In the genomic region with DNA sequence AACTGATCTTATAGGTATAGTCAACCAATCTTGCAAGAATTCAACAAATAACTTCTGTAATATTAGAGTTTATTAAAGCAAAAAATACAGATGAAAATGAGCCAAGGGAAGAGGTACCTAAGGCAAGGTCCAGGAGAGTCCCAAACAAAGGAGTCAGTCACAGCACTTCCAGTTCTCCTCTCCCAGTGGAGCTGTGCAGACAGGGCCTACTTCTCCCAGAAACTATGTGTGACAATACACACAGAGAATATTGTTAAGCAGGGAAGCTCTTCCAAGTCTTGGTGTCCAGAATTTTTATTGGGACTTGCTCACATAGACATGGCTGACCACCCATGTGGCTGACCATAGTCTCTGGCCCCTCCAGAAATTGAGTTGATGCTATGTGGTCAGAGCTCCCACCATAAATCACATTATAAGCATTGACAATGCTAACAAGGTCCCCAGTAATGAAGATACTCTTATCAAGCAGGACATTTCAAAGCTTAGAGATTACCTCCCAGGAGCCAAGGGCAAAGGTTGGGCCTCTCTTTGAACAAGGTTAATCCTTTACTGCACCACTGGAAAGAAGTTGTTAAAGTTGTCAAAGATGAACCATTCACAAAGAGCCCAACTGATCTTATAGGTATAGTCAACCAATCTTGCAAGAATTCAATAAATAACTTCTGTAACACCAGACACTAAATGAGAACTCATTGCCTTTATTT, we compare ENCODE assay signal across 1 cellular context.
TF ChIP-seq lines count a peak whose summit lies in the region.

No MANE protein-coding gene starts in this region.

TF ChIP-seq in HepG2, 621 proteins besides CTCF, POLR2A, EP300 and RAD21 (continues in another document):
- TF ChIP-seq SOX6 (IDR thresholded peaks at IDR 0.05) = no peak
- TF ChIP-seq SOX6 (CRISPR knock-in tag; IDR thresholded peaks at IDR 0.05) = peak; percentile 15; the same call in 1 of the 2 replicates
- TF ChIP-seq MZF1 (CRISPR knock-in tag; IDR thresholded peaks at IDR 0.05; ENCODE audit: borderline replicate concordance) = no peak
- TF ChIP-seq, protein P1, sequence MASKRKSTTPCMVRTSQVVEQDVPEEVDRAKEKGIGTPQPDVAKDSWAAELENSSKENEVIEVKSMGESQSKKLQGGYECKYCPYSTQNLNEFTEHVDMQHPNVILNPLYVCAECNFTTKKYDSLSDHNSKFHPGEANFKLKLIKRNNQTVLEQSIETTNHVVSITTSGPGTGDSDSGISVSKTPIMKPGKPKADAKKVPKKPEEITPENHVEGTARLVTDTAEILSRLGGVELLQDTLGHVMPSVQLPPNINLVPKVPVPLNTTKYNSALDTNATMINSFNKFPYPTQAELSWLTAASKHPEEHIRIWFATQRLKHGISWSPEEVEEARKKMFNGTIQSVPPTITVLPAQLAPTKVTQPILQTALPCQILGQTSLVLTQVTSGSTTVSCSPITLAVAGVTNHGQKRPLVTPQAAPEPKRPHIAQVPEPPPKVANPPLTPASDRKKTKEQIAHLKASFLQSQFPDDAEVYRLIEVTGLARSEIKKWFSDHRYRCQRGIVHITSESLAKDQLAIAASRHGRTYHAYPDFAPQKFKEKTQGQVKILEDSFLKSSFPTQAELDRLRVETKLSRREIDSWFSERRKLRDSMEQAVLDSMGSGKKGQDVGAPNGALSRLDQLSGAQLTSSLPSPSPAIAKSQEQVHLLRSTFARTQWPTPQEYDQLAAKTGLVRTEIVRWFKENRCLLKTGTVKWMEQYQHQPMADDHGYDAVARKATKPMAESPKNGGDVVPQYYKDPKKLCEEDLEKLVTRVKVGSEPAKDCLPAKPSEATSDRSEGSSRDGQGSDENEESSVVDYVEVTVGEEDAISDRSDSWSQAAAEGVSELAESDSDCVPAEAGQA (IDR thresholded peaks at IDR 0.05; ENCODE audit: low read depth) = no peak
- TF ChIP-seq, protein P1 (CRISPR knock-in tag; IDR thresholded peaks at IDR 0.05; ENCODE audit: borderline replicate concordance) = no peak
- TF ChIP-seq, protein P2, sequence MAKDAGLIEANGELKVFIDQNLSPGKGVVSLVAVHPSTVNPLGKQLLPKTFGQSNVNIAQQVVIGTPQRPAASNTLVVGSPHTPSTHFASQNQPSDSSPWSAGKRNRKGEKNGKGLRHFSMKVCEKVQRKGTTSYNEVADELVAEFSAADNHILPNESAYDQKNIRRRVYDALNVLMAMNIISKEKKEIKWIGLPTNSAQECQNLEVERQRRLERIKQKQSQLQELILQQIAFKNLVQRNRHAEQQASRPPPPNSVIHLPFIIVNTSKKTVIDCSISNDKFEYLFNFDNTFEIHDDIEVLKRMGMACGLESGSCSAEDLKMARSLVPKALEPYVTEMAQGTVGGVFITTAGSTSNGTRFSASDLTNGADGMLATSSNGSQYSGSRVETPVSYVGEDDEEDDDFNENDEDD (CRISPR knock-in tag; IDR thresholded peaks at IDR 0.05; ENCODE audit: borderline replicate concordance) = no peak
- TF ChIP-seq RBAK (CRISPR knock-in tag; IDR thresholded peaks at IDR 0.05) = no peak
- TF ChIP-seq, protein P3, sequence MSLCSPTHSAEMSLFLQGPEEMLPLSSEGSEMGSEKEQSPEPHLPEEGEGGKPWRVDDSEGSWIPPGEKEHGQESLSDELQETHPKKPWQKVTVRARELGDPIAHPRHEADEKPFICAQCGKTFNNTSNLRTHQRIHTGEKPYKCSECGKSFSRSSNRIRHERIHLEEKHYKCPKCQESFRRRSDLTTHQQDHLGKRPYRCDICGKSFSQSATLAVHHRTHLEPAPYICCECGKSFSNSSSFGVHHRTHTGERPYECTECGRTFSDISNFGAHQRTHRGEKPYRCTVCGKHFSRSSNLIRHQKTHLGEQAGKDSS (CRISPR knock-in tag; IDR thresholded peaks at IDR 0.05; ENCODE audit: borderline replicate concordance, low read depth) = no peak
- no peak for TF ChIP-seq ZNF343 (CRISPR knock-in tag; IDR thresholded peaks at IDR 0.05)
- TF ChIP-seq ESRRA (CRISPR knock-in tag; IDR thresholded peaks at IDR 0.05; ENCODE audit: low read depth) = no peak
- peak; percentile 57 for TF ChIP-seq HNF4A (CRISPR knock-in tag; IDR thresholded peaks at IDR 0.05)
- TF ChIP-seq, protein P4, sequence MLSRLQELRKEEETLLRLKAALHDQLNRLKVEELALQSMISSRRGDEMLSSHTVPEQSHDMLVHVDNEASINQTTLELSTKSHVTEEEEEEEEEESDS (CRISPR knock-in tag; IDR thresholded peaks at IDR 0.05; ENCODE audit: borderline replicate concordance) = no peak
- no peak for TF ChIP-seq FOXP4 (CRISPR knock-in tag; IDR thresholded peaks at IDR 0.05)
- no peak for TF ChIP-seq ATF7-NPFF (CRISPR knock-in tag; IDR thresholded peaks at IDR 0.05; ENCODE audit: low read depth)
- TF ChIP-seq ZNF557 (CRISPR knock-in tag; IDR thresholded peaks at IDR 0.05) = no peak
- peak; percentile 28; the same call in 1 of the 2 replicates for TF ChIP-seq NR2F6 (IDR thresholded peaks at IDR 0.05)
- no peak for TF ChIP-seq NR2F6 (CRISPR knock-in tag; IDR thresholded peaks at IDR 0.05)
- no peak for TF ChIP-seq BHLHE40 (IDR thresholded peaks at IDR 0.05; ENCODE audit: low read length)
- TF ChIP-seq ZNF441 (CRISPR knock-in tag; IDR thresholded peaks at IDR 0.05; ENCODE audit: borderline replicate concordance) = no peak
- TF ChIP-seq ZBTB21 (CRISPR knock-in tag; IDR thresholded peaks at IDR 0.05) = no peak
- TF ChIP-seq, protein P5, sequence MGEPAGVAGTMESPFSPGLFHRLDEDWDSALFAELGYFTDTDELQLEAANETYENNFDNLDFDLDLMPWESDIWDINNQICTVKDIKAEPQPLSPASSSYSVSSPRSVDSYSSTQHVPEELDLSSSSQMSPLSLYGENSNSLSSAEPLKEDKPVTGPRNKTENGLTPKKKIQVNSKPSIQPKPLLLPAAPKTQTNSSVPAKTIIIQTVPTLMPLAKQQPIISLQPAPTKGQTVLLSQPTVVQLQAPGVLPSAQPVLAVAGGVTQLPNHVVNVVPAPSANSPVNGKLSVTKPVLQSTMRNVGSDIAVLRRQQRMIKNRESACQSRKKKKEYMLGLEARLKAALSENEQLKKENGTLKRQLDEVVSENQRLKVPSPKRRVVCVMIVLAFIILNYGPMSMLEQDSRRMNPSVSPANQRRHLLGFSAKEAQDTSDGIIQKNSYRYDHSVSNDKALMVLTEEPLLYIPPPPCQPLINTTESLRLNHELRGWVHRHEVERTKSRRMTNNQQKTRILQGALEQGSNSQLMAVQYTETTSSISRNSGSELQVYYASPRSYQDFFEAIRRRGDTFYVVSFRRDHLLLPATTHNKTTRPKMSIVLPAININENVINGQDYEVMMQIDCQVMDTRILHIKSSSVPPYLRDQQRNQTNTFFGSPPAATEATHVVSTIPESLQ (CRISPR knock-in tag; conservative IDR thresholded peaks at IDR 0.05) = no peak
- peak; percentile 38; the same call in 1 of the 2 replicates for TF ChIP-seq HNF4G (IDR thresholded peaks at IDR 0.05; ENCODE audit: borderline replicate concordance, low read depth, low read length)
- TF ChIP-seq HNF4G (CRISPR knock-in tag; IDR thresholded peaks at IDR 0.05; ENCODE audit: borderline replicate concordance, low read depth) = no peak
- TF ChIP-seq ZNF781 (CRISPR knock-in tag; IDR thresholded peaks at IDR 0.05; ENCODE audit: borderline replicate concordance, not compliant biosample characterization) = no peak
- TF ChIP-seq RAD51 (IDR thresholded peaks at IDR 0.05; ENCODE audit: borderline replicate concordance) = no peak
- no peak for TF ChIP-seq NFIB (CRISPR knock-in tag; IDR thresholded peaks at IDR 0.05; ENCODE audit: borderline replicate concordance)
- TF ChIP-seq NFE2 (CRISPR knock-in tag; IDR thresholded peaks at IDR 0.05) = no peak
- no peak for TF ChIP-seq FOXK2 (IDR thresholded peaks at IDR 0.05)
- TF ChIP-seq CHD2 (IDR thresholded peaks at IDR 0.05; ENCODE audit: low read depth, low read length) = no peak
- TF ChIP-seq THYN1 (CRISPR knock-in tag; IDR thresholded peaks at IDR 0.05; ENCODE audit: borderline replicate concordance, low read depth) = no peak
- TF ChIP-seq, protein P6, sequence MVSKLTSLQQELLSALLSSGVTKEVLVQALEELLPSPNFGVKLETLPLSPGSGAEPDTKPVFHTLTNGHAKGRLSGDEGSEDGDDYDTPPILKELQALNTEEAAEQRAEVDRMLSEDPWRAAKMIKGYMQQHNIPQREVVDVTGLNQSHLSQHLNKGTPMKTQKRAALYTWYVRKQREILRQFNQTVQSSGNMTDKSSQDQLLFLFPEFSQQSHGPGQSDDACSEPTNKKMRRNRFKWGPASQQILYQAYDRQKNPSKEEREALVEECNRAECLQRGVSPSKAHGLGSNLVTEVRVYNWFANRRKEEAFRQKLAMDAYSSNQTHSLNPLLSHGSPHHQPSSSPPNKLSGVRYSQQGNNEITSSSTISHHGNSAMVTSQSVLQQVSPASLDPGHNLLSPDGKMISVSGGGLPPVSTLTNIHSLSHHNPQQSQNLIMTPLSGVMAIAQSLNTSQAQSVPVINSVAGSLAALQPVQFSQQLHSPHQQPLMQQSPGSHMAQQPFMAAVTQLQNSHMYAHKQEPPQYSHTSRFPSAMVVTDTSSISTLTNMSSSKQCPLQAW (CRISPR knock-in tag; IDR thresholded peaks at IDR 0.05) = no peak
- no peak for TF ChIP-seq SIX4 (CRISPR knock-in tag; IDR thresholded peaks at IDR 0.05)
- no peak for TF ChIP-seq SNRNP70 (IDR thresholded peaks at IDR 0.05; ENCODE audit: low read depth, low read length)
- peak; percentile 38; the same call in 1 of the 2 replicates for TF ChIP-seq TCF7 (IDR thresholded peaks at IDR 0.05; ENCODE audit: low read depth)
- TF ChIP-seq ZNF513 (CRISPR knock-in tag; conservative IDR thresholded peaks at IDR 0.05) = no peak
- TF ChIP-seq, protein P7, sequence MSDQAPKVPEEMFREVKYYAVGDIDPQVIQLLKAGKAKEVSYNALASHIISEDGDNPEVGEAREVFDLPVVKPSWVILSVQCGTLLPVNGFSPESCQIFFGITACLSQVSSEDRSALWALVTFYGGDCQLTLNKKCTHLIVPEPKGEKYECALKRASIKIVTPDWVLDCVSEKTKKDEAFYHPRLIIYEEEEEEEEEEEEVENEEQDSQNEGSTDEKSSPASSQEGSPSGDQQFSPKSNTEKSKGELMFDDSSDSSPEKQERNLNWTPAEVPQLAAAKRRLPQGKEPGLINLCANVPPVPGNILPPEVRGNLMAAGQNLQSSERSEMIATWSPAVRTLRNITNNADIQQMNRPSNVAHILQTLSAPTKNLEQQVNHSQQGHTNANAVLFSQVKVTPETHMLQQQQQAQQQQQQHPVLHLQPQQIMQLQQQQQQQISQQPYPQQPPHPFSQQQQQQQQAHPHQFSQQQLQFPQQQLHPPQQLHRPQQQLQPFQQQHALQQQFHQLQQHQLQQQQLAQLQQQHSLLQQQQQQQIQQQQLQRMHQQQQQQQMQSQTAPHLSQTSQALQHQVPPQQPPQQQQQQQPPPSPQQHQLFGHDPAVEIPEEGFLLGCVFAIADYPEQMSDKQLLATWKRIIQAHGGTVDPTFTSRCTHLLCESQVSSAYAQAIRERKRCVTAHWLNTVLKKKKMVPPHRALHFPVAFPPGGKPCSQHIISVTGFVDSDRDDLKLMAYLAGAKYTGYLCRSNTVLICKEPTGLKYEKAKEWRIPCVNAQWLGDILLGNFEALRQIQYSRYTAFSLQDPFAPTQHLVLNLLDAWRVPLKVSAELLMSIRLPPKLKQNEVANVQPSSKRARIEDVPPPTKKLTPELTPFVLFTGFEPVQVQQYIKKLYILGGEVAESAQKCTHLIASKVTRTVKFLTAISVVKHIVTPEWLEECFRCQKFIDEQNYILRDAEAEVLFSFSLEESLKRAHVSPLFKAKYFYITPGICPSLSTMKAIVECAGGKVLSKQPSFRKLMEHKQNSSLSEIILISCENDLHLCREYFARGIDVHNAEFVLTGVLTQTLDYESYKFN (CRISPR knock-in tag; conservative IDR thresholded peaks at IDR 0.05) = 0 out of 2 replicates have a peak, but pooled peaks have one; percentile 13
- TF ChIP-seq, protein P8, sequence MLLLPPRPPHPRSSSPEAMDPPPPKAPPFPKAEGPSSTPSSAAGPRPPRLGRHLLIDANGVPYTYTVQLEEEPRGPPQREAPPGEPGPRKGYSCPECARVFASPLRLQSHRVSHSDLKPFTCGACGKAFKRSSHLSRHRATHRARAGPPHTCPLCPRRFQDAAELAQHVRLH (CRISPR knock-in tag; IDR thresholded peaks at IDR 0.05; ENCODE audit: borderline replicate concordance, low read depth) = no peak
- TF ChIP-seq, protein P9, sequence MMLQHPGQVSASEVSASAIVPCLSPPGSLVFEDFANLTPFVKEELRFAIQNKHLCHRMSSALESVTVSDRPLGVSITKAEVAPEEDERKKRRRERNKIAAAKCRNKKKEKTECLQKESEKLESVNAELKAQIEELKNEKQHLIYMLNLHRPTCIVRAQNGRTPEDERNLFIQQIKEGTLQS (CRISPR knock-in tag; IDR thresholded peaks at IDR 0.05) = no peak
- no peak for TF ChIP-seq GTF3A (CRISPR knock-in tag; conservative IDR thresholded peaks at IDR 0.05)
